ENCODE assay signal across 12 cellular contexts in genomic region chr17:21036361-21036881, GRCh38. TPM values are rescaled to one million over a fixed set of nuclear protein-coding genes. Genes with fewer than 3 reads are reported as not detected.
DNase-seq lines count a peak whose midpoint lies in the region; ATAC-seq, FAIRE-seq and TF ChIP-seq lines count a peak whose summit lies in the region.
"Had no signal": no experiment of that assay in that cellular context is flagged by ENCODE, and none has a peak within 500 bp of the region (broad histone marks: within the 10 kb centered on the region; RNA-seq: fewer than 3 reads in every experiment).

No MANE protein-coding gene starts in this region.

- H3K9me2 ChIP-seq in MM.1S (replicated peaks; ENCODE audit: insufficient read depth, low read length) = no peaks in the 10 kb centered on the region

- in situ Hi-C loops in GM12878 (cut with MboI) = loop anchor here (5.0 kb wide), 1 partner anchor 176 kb away; the partner anchor contains the start of gene TMEM11
- in situ Hi-C loops in G401 (cut with HindIII; ENCODE audit: low sequenced_read_pairs) = no loop called here

- TF ChIP-seq RAD21 in GM12878 (IDR thresholded peaks at IDR 0.05; ENCODE audit: insufficient read depth, low read depth, low read length) = no peak

- peak; percentile 26 for DNase-seq in EH (ENCODE audit: low read depth)
- no peak for DNase-seq in MM.1S
- no peak for DNase-seq in GM12878 (ENCODE audit: low read depth, low spot score)
- no peak for DNase-seq in G401 (ENCODE audit: low spot score)
- no peak for DNase-seq in SW 1271 (lab: John Stamatoyannopoulos, UW)
- DNase-seq: activated naive CD4-positive, alpha-beta T cell treated with Interleukin-2 at 50 U/mL for 16 hours had no signal

- H3K79me2 ChIP-seq in MM.1S (ENCODE audit: low read length) = peaks cover 99% of the 10 kb centered on the region
- H3K79me2 ChIP-seq in GM12878 (ENCODE audit: control insufficient read depth, insufficient read depth, low read length) = peaks cover 97% of the 10 kb centered on the region

- peaks cover 50% of the 10 kb centered on the region for H3K4me1 ChIP-seq in MM.1S (ENCODE audit: low read length)
- peaks cover 41% of the 10 kb centered on the region for H3K4me1 ChIP-seq in GM12878 (ENCODE audit: control insufficient read depth, insufficient read depth, low read length)
- peaks cover 62 to 68% of the 10 kb centered on the region in 2 experiments for H3K4me1 ChIP-seq in neutrophil (ENCODE audit: control insufficient read depth in 1 of 2, insufficient read depth in 1 of 2, low read depth in 1 of 2, low read length in 1 of 2)

- SMC1A ChIA-PET in GM12878 (lab: Charles Lee; ENCODE audit: uncharacterized antibody, unreplicated experiment) = interaction anchor here (1.0 to 3.4 kb wide), 2 partner anchors 15 to 63 kb away, joined by 3 to 12 read pairs; no protein-coding TSS in a partner anchor

- POLR2A ChIA-PET in GM12878 (lab: Charles Lee) = interaction anchor here (0.7 to 2.4 kb wide), 3 partner anchors 63 to 515 kb away, joined by 3 to 8 read pairs (median 4); no protein-coding TSS in a partner anchor

- H3K9me3 ChIP-seq in MM.1S (replicated peaks; ENCODE audit: insufficient read depth, low read length) (no peaks in the 10 kb centered on the region), GM12878 (replicated peaks; ENCODE audit: control insufficient read depth, insufficient read depth, low read length) (no peaks in the 10 kb centered on the region), neutrophil (no peaks in the 10 kb centered on the region)

- H3K9ac ChIP-seq in MM.1S (ENCODE audit: low read length) (no peak overlapping the region), GM12878 (ENCODE audit: control insufficient read depth, insufficient read depth, low read length) (no peak overlapping the region)

- ATAC-seq in GM12878 = peak; percentile 45
- no peak for ATAC-seq in HG03196 (IDR thresholded peaks at IDR 0.05; ENCODE audit: unreplicated experiment)
- no peak for ATAC-seq in activated CD4-positive, CD25-positive, alpha-beta regulatory T cell treated with anti-CD3 and anti-CD28 coated beads, Interleukin-2, amount 50 U/mL, for 24 hours
- ATAC-seq: HCT116, Right ventricle myocardium inferior had no signal

- TF ChIP-seq CTCF in MM.1S (IDR thresholded peaks at IDR 0.05; ENCODE audit: low read length) (no peak), GM12878 (IDR thresholded peaks at IDR 0.05 in 2 of 3, conservative IDR thresholded peaks at IDR 0.05 in 1 of 3; ENCODE audit: control insufficient read depth in 2 of 3, extremely low read depth in 1 of 3, insufficient read depth in 1 of 3, low read depth in 3 of 3, low read length in 3 of 3) (no peak), neutrophil (IDR thresholded peaks at IDR 0.05) (no peak)

- no peak overlapping the region for H2AFZ ChIP-seq in MM.1S (ENCODE audit: low read length)
- no peak overlapping the region for H2AFZ ChIP-seq in GM12878 (ENCODE audit: control insufficient read depth, low read depth, low read length)

- RAD21 ChIA-PET in GM12878 (lab: Charles Lee; ENCODE audit: unreplicated experiment) = interaction anchor here (1.5 kb wide), 1 partner anchor 63 kb away, joined by 3 read pairs; no protein-coding TSS in a partner anchor

- H4K20me1 ChIP-seq in MM.1S (ENCODE audit: insufficient read depth, low read length) = peaks cover 35% of the 10 kb centered on the region
- H4K20me1 ChIP-seq in GM12878 (ENCODE audit: control insufficient read depth, insufficient read depth) = peaks cover 28% of the 10 kb centered on the region

- H3K36me3 ChIP-seq in MM.1S (replicated peaks; ENCODE audit: insufficient read depth, low read length) (no peaks in the 10 kb centered on the region), GM12878 (ENCODE audit: control insufficient read depth in 2 of 2, insufficient read depth in 2 of 2, low read length in 1 of 2) (peaks cover 4 to 10% of the 10 kb centered on the region in 2 experiments; a peak in 3 of 4 replicates), neutrophil (peaks cover 4% of the 10 kb centered on the region)

- FAIRE-seq in GM12878 (lab: Jason Lieb, UNC) = no peak
- FAIRE-seq: frontal cortex had no signal

- TF ChIP-seq POLR2A in GM12878 (IDR thresholded peaks at IDR 0.05; ENCODE audit: low read depth, low read length) = no peak

- BruUV-seq in GM12878 (replicated peaks; lab: Mats Ljungman, UMichigan) = no TSS peak

- intact Hi-C loops in GM12878 (cut with micrococcal nuclease; ENCODE audit: unreplicated experiment) = no loop called here

- TF ChIP-seq EP300 in GM12878 (IDR thresholded peaks at IDR 0.05; ENCODE audit: borderline replicate concordance in 1 of 2, control insufficient read depth in 1 of 2, low read depth in 2 of 2, low read length in 2 of 2) = no peak

- H3K27me3 ChIP-seq in MM.1S (replicated peaks; ENCODE audit: insufficient read depth, low read length) (no peaks in the 10 kb centered on the region), GM12878 (replicated peaks in 1 of 2; ENCODE audit: control insufficient read depth in 2 of 2, insufficient read depth in 2 of 2, low read length in 1 of 2) (no peaks in the 10 kb centered on the region), neutrophil (no peaks in the 10 kb centered on the region)

- CTCF ChIA-PET in GM12878 (lab: Yijun Ruan, JAX) = interaction anchor here (0.7 to 1.8 kb wide), 4 partner anchors 24 to 89 kb away, joined by 3 to 7 read pairs (median 3); no protein-coding TSS in a partner anchor

- H3K27ac ChIP-seq in MM.1S (ENCODE audit: low read length) (peak overlapping the region; percentile 46; the same call in 1 of the 2 replicates), GM12878 (ENCODE audit: control insufficient read depth, insufficient read depth) (no peak overlapping the region), neutrophil (peak overlapping the region; percentile 64)

- H3K4me3 ChIP-seq in MM.1S (ENCODE audit: low read length) = no peak overlapping the region
- H3K4me3 ChIP-seq in GM12878 = peak overlapping the region; percentile 55
- no peak overlapping the region for H3K4me3 ChIP-seq in neutrophil (ENCODE audit: low read depth in 1 of 2, low read length in 1 of 2)

- peak overlapping the region; percentile 46; the same call in 1 of the 2 replicates for H3K4me2 ChIP-seq in MM.1S (ENCODE audit: low read depth, low read length)
- peak overlapping the region; percentile 70 for H3K4me2 ChIP-seq in GM12878 (ENCODE audit: control insufficient read depth, insufficient read depth)

- 27% methylated on average over 4 of the region's 4 CpGs for WGBS in GM12878 (ENCODE audit: insufficient coverage, insufficient replicate concordance, low lambda C conversion rate, missing lambda C conversion rate)

- peaks cover 31% of the 10 kb centered on the region for H3F3A ChIP-seq in MM.1S (ENCODE audit: insufficient read depth, low read length)

TF ChIP-seq in GM12878, 131 proteins besides CTCF, POLR2A, EP300 and RAD21:
- TF ChIP-seq IKZF1 (conservative IDR thresholded peaks at IDR 0.05) = 0 out of 2 replicates have a peak, but pooled peaks have one; percentile 17
- TF ChIP-seq BACH1 (IDR thresholded peaks at IDR 0.05; ENCODE audit: borderline replicate concordance) = 0 out of 2 replicates have a peak, but pooled peaks have one; percentile 13
- peak; percentile 96 for TF ChIP-seq MLLT1 (IDR thresholded peaks at IDR 0.05)
- peak; percentile 93 for TF ChIP-seq MEF2B (IDR thresholded peaks at IDR 0.05; ENCODE audit: partially characterized antibody, poor library complexity, severe bottlenecking)
- TF ChIP-seq POLR2AphosphoS5 (IDR thresholded peaks at IDR 0.05; ENCODE audit: low read length) = no peak
- TF ChIP-seq SMAD5 (IDR thresholded peaks at IDR 0.05; ENCODE audit: low read depth) = 0 out of 2 replicates have a peak, but pooled peaks have one; percentile 27

RNA-seq across cellular contexts. Expression of gene USP22, which starts 6.4 kb away (rescaled TPM):
- 204 and 220 TPM in 2 replicates for total RNA-seq in GM12878 (2013; cell fraction: nucleolus; rRNA removed)
- total RNA-seq in GM12878 (2014; rRNA removed) = 130 and 140 TPM in 2 replicates
- 78.0 and 82.1 TPM in 2 replicates for total RNA-seq in GM12878 (2014; rRNA removed; fragmentation: Illumina TruSeq; extraction: Trizol)
- total RNA-seq in GM12878 (2021) = 200 and 218 TPM in 2 replicates
- 71.5 TPM for polyA plus RNA-seq in GM12878 (2011; ENCODE audit: low read depth)
- polyA plus RNA-seq in GM12878 (2011; rRNA removed) = 62.7 and 113 TPM in 2 replicates
- 98.3 and 104 TPM in 2 replicates for polyA plus RNA-seq in GM12878 (2011; cell fraction: cytosol; rRNA removed)
- polyA plus RNA-seq in GM12878 (2011; cell fraction: nucleus; rRNA removed) = 131 and 163 TPM in 2 replicates
- 62.2 and 71.3 TPM in 2 replicates for polyA plus RNA-seq in GM12878 (2012)
- polyA plus RNA-seq in GM12878 (2014; fragmentation: Illumina TruSeq; extraction: Trizol) = 101 and 114 TPM in 2 replicates
- polyA plus RNA-seq in GM12878 (2014; fragmentation: Nextera tagmentation; extraction: Ambion mirVana) = 10 to 100 TPM; 10.8 to 11.6 TPM
- polyA plus RNA-seq in GM12878 (2014; rRNA removed) = 106 and 116 TPM in 2 replicates
- polyA plus RNA-seq in GM12878 (2016; fragmentation: Nextera tagmentation; extraction: Ambion mirVana) = 10 to 100 TPM; 85.6 to 91.9 TPM
- polyA minus RNA-seq in GM12878 (2011; rRNA and poly(A)+ RNA removed) = 147 and 182 TPM in 2 replicates
- polyA minus RNA-seq in GM12878 (2011; cell fraction: cytosol; rRNA and poly(A)+ RNA removed) = 69.5 and 91.4 TPM in 2 replicates
- 50.4 and 99.9 TPM in 2 replicates for polyA minus RNA-seq in GM12878 (2011; cell fraction: nucleus; rRNA and poly(A)+ RNA removed)
- 250 and 300 TPM in 2 replicates for total RNA-seq in G401 (2014; rRNA removed; shearing (Covaris generic))
